In the genomic region with DNA sequence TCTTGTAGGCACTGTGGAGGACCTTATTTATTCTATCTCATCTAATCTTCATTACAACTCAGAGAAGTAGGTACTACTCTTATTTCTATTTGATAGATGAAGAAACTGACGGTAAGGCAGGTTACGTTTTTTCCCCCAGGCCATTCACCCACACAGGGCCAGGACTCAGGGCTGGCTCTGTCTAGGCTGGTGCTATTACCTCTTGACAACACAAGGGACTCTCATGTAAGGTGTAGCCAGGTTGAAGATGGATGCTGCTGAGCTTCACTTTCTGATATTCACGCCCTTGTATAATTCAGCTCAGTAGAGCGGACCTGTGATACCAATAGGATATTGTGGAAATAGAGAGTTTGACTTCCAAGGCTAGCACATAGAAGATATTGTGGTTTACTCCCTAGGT, we compare ENCODE assay signal across 8 cellular contexts.
"Had no signal": no experiment of that assay in that cellular context is flagged by ENCODE, and none has a peak within 500 bp of the region (broad histone marks: within the 10 kb centered on the region; RNA-seq: fewer than 3 reads in every experiment).

No MANE protein-coding gene starts in this region.

- H3K36me3 ChIP-seq: HAP-1 had no signal

- H3K9me3 ChIP-seq: HAP-1 had no signal

- H3K9me3 Mint-ChIP-seq: H9, HFFc6 had no signal

- H3K27ac ChIP-seq: GM23248 had no signal

- H3K9ac ChIP-seq: GM23248 had no signal

- H3K4me3 ChIP-seq: GM23248, HAP-1 had no signal

- H3K4me1 ChIP-seq: HAP-1 had no signal

- ATAC-seq: HCT116 had no signal

- H3K4me3 Mint-ChIP-seq: H9, HFFc6 had no signal

- DNase-seq: GM23248, GOT3, H7, H9, HCEC 1CT, HFFc6 had no signal

- H2AFZ ChIP-seq: GM23248 had no signal

- H3K27ac Mint-ChIP-seq: H9, HFFc6 had no signal
